1 cellular context compared by ENCODE assay signal in genomic region chr1:16927711-16928485, GRCh38.
TF ChIP-seq lines count a peak whose summit lies in the region.

No MANE protein-coding gene starts in this region.

TF ChIP-seq in WTC11, 78 proteins besides CTCF, POLR2A, EP300 and RAD21 (continued from another document):
- TF ChIP-seq, protein P1, sequence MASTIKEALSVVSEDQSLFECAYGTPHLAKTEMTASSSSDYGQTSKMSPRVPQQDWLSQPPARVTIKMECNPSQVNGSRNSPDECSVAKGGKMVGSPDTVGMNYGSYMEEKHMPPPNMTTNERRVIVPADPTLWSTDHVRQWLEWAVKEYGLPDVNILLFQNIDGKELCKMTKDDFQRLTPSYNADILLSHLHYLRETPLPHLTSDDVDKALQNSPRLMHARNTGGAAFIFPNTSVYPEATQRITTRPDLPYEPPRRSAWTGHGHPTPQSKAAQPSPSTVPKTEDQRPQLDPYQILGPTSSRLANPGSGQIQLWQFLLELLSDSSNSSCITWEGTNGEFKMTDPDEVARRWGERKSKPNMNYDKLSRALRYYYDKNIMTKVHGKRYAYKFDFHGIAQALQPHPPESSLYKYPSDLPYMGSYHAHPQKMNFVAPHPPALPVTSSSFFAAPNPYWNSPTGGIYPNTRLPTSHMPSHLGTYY (CRISPR knock-in tag; IDR thresholded peaks at IDR 0.05), result no peak
- TF ChIP-seq ZNF121 (CRISPR knock-in tag; IDR thresholded peaks at IDR 0.05) (no peak), GABPB1 (CRISPR knock-in tag; IDR thresholded peaks at IDR 0.05) (no peak), HMGXB4 (CRISPR knock-in tag; IDR thresholded peaks at IDR 0.05) (no peak), CBFB (CRISPR knock-in tag; IDR thresholded peaks at IDR 0.05; ENCODE audit: low read depth) (no peak), FOXK1 (CRISPR knock-in tag; IDR thresholded peaks at IDR 0.05) (no peak), PREB (CRISPR knock-in tag; IDR thresholded peaks at IDR 0.05; ENCODE audit: borderline replicate concordance) (no peak), ATF1 (CRISPR knock-in tag; IDR thresholded peaks at IDR 0.05) (no peak), FOXP4 (CRISPR knock-in tag; IDR thresholded peaks at IDR 0.05) (no peak), HMGA2 (CRISPR knock-in tag; IDR thresholded peaks at IDR 0.05) (no peak), ZNF138 (CRISPR knock-in tag; conservative IDR thresholded peaks at IDR 0.05) (no peak)
- TF ChIP-seq, protein P2, sequence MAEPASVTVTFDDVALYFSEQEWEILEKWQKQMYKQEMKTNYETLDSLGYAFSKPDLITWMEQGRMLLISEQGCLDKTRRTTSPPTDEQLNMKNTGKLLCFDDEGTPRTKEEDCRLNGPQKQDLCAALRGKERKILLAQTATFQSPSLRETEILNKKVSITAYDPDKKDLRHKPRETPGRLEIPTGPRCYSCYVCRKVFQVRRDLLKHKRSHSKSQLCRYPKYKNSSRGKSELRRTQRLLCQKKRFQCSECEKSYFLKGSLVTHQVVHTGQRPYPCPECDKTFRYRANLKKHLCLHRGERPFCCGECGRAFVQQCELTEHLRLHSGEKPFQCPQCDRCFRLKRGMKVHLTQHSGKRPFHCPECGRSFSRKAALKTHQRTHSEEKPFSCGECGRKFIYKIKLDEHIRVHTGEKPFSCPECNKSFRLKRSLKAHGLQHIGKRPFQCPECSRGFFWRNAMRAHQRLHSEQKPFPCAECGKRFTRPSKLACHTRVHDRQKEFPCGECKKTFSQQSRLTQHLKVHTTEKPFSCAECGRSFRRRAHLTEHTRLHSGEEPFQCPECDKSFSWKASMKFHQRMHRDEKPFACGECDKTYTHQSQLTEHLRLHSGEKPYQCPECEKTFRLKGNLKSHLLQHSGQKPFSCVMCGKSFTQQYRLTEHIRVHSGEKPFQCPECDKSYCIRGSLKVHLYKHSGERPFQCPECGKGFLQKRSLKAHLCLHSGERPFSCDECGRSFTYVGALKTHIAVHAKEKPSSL (CRISPR knock-in tag; conservative IDR thresholded peaks at IDR 0.05), result no peak
- TF ChIP-seq, protein P3, sequence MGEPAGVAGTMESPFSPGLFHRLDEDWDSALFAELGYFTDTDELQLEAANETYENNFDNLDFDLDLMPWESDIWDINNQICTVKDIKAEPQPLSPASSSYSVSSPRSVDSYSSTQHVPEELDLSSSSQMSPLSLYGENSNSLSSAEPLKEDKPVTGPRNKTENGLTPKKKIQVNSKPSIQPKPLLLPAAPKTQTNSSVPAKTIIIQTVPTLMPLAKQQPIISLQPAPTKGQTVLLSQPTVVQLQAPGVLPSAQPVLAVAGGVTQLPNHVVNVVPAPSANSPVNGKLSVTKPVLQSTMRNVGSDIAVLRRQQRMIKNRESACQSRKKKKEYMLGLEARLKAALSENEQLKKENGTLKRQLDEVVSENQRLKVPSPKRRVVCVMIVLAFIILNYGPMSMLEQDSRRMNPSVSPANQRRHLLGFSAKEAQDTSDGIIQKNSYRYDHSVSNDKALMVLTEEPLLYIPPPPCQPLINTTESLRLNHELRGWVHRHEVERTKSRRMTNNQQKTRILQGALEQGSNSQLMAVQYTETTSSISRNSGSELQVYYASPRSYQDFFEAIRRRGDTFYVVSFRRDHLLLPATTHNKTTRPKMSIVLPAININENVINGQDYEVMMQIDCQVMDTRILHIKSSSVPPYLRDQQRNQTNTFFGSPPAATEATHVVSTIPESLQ (CRISPR knock-in tag; IDR thresholded peaks at IDR 0.05), result no peak
